ENCODE assay signal across 18 cellular contexts in genomic region chr1:1381294-1381693, GRCh38. TPM values are rescaled to one million over a fixed set of nuclear protein-coding genes. Genes with fewer than 3 reads are reported as not detected.
DNase-seq lines count a peak whose midpoint lies in the region; ATAC-seq and TF ChIP-seq lines count a peak whose summit lies in the region.
"Had no signal": no experiment of that assay in that cellular context is flagged by ENCODE, and none has a peak within 500 bp of the region (broad histone marks: within the 10 kb centered on the region; RNA-seq: fewer than 3 reads in every experiment).

No MANE protein-coding gene starts in this region.

- H2AK9ac ChIP-seq in IMR-90 (replicated peaks; ENCODE audit: low read depth, low read length, poor library complexity), result peak overlapping the region; percentile 16

- no peak overlapping the region for H3K27ac ChIP-seq in IMR-90 (ENCODE audit: insufficient read depth, low read length)
- no peak overlapping the region for H3K27ac ChIP-seq in osteoblast (ENCODE audit: low read depth, low read length)
- H3K27ac ChIP-seq: GM23248 had no signal

- H2BK15ac ChIP-seq in IMR-90 (ENCODE audit: low read depth, low read length), result no peak overlapping the region

- intact Hi-C loops in IMR-90 (cut with micrococcal nuclease), result no loop called here

- H3K4me1 ChIP-seq in IMR-90 (ENCODE audit: control insufficient read depth, insufficient read depth, low read length), result no peaks in the 10 kb centered on the region
- H3K4me1 ChIP-seq in osteoblast (ENCODE audit: insufficient read depth, low read length), result no peaks in the 10 kb centered on the region
- H3K4me1 ChIP-seq in BE2C, result no peaks in the 10 kb centered on the region

- H3K4me2 ChIP-seq in IMR-90 (ENCODE audit: low read depth, low read length) (no peak overlapping the region), osteoblast (ENCODE audit: insufficient read depth, low read length) (no peak overlapping the region)
- H3K4me2 ChIP-seq: BLaER1 treated with 17β-estradiol and CSF1 and Interleukin-3, amounts not matched to agents 10 nM and 100 nM had no signal

- no peak overlapping the region for H2BK5ac ChIP-seq in IMR-90 (ENCODE audit: low read depth, low read length, poor library complexity, severe bottlenecking)

- H3K36me3 ChIP-seq in IMR-90 (ENCODE audit: control insufficient read depth, insufficient read depth, low read length) (peaks cover 18% of the 10 kb centered on the region), osteoblast (ENCODE audit: insufficient read depth, low read length) (peaks cover 13% of the 10 kb centered on the region), BE2C (peaks cover 13% of the 10 kb centered on the region)

- TF ChIP-seq POLR2A in IMR-90 (IDR thresholded peaks at IDR 0.05; ENCODE audit: low read depth, low read length), result no peak

- H4K91ac ChIP-seq in IMR-90 (ENCODE audit: insufficient read depth, low read depth, low read length), result no peak overlapping the region

- no peak overlapping the region for H3K14ac ChIP-seq in IMR-90 (replicated peaks; ENCODE audit: low read depth, low read length)

- H3K4ac ChIP-seq in IMR-90 (ENCODE audit: low read depth, low read length), result no peak overlapping the region

- no peak for TF ChIP-seq RAD21 in IMR-90 (IDR thresholded peaks at IDR 0.05; ENCODE audit: low read length)

- peaks cover 5 to 30% of the 10 kb centered on the region in 2 experiments for H3K79me1 ChIP-seq in IMR-90 (ENCODE audit: low read depth in 1 of 2, low read length in 2 of 2)

- H3K4me3 ChIP-seq in IMR-90 (ENCODE audit: insufficient read depth, low read depth, low read length) (no peak overlapping the region), osteoblast (ENCODE audit: insufficient read depth, low read length) (no peak overlapping the region), BE2C (ENCODE audit: low read depth, low read length) (no peak overlapping the region)
- H3K4me3 ChIP-seq: BLaER1 treated with 17β-estradiol and CSF1 and Interleukin-3, amounts not matched to agents 10 nM and 100 nM; GM12878; GM23248 had no signal

- H3K9ac ChIP-seq in IMR-90 (ENCODE audit: low read depth, low read length), result no peak overlapping the region
- H3K9ac ChIP-seq: GM23248 had no signal

- dilution Hi-C loops in IMR-90 (cut with HindIII; ENCODE audit: low sequenced_read_pairs, unreplicated experiment), result no loop called here

- TF ChIP-seq CTCF in IMR-90 (conservative IDR thresholded peaks at IDR 0.05; ENCODE audit: low read depth, low read length) (no peak), osteoblast (IDR thresholded peaks at IDR 0.05; ENCODE audit: extremely low read depth, low read depth, low read length) (no peak), BE2C (IDR thresholded peaks at IDR 0.05; ENCODE audit: low read depth, low read length) (no peak)

- H3K79me2 ChIP-seq in osteoblast (ENCODE audit: insufficient read depth, low read length), result peaks cover 18% of the 10 kb centered on the region

- no peak overlapping the region for H3K18ac ChIP-seq in IMR-90 (ENCODE audit: low read depth, low read length)

- no TSS peak for BruUV-seq in IMR-90 (replicated peaks; lab: Mats Ljungman, UMichigan)

- H3K23ac ChIP-seq in IMR-90 (ENCODE audit: low read depth, low read length), result no peak overlapping the region

- H3K9me3 ChIP-seq in IMR-90 (ENCODE audit: control insufficient read depth, insufficient read depth, low read length), result no peaks in the 10 kb centered on the region
- H3K9me3 ChIP-seq in osteoblast (ENCODE audit: low read depth, low read length), result no peaks in the 10 kb centered on the region
- H3K9me3 ChIP-seq in BE2C, result no peaks in the 10 kb centered on the region
- H3K9me3 ChIP-seq: BLaER1 treated with 17β-estradiol and CSF1 and Interleukin-3, amounts not matched to agents 10 nM and 100 nM had no signal

- POLR2A ChIA-PET in IMR-90 (lab: Charles Lee; ENCODE audit: unreplicated experiment), result no interaction called here

- H4K8ac ChIP-seq in IMR-90 (ENCODE audit: low read depth in 2 of 2, low read length in 2 of 2), result no peak overlapping the region

- WGBS in IMR-90 (ENCODE audit: extremely low coverage in 2 of 2, insufficient read length in 1 of 2), 2 experiments, result 100% methylated on average over 3 of the region's 8 CpGs; no CpG with 5 or more reads in 1 of the 2 experiments

- peaks cover under 1% of the 10 kb centered on the region; the same call in 1 of the 2 replicates for H3K9me1 ChIP-seq in IMR-90 (ENCODE audit: insufficient read depth, low read length)

- ATAC-seq in IMR-90 (ENCODE audit: low read depth) (no peak), GM21360 (IDR thresholded peaks at IDR 0.05; ENCODE audit: unreplicated experiment) (no peak)
- ATAC-seq: GM12878 had no signal

- in situ Hi-C loops in IMR-90 (cut with MboI; ENCODE audit: low sequenced_read_pairs), result no loop called here

- H2AFZ ChIP-seq in IMR-90 (replicated peaks; ENCODE audit: low read length, poor library complexity) (no peak overlapping the region), osteoblast (ENCODE audit: low read length) (no peak overlapping the region)
- H2AFZ ChIP-seq: GM23248 had no signal

- H3K27me3 ChIP-seq in IMR-90 (ENCODE audit: control insufficient read depth, insufficient read depth, low read length) (no peaks in the 10 kb centered on the region), osteoblast (ENCODE audit: insufficient read depth, low read length) (no peaks in the 10 kb centered on the region), BE2C (no peaks in the 10 kb centered on the region)
- H3K27me3 ChIP-seq: BLaER1 treated with 17β-estradiol and CSF1 and Interleukin-3, amounts not matched to agents 10 nM and 100 nM had no signal

- DNase-seq in AG20443 (ENCODE audit: low spot score), result peak; percentile 6
- DNase-seq in IMR-90, result no peak
- peak; percentile 78 for DNase-seq in osteoblast (ENCODE audit: insufficient read length, low spot score, missing footprints)
- DNase-seq in stimulated activated CD4-positive, alpha-beta T cell treated with anti-CD3 and anti-CD28 coated beads, Interleukin-1b, Interleukin-23, amount 100 ng/mL, for 48 hours, result no peak
- no peak for DNase-seq in BE2C
- DNase-seq: CD4-positive, alpha-beta T cell; CD8-positive, alpha-beta memory T cell; DMS 273 treated with DMSO at 0.1 percent for 48 hours; DMS79; EL; GDM1; GM23248; HCEC 1CT had no signal

- H4K5ac ChIP-seq in IMR-90 (ENCODE audit: low read depth, low read length), result no peak overlapping the region

- H2BK20ac ChIP-seq in IMR-90 (ENCODE audit: low read depth, low read length), result no peak overlapping the region

- H4K20me1 ChIP-seq in IMR-90 (ENCODE audit: insufficient read depth, low read length), result peaks cover 13% of the 10 kb centered on the region
- H4K20me1 ChIP-seq in osteoblast (ENCODE audit: insufficient read depth, low read length), result peaks cover 6% of the 10 kb centered on the region

- H2BK120ac ChIP-seq in IMR-90 (ENCODE audit: low read depth, low read length), result no peak overlapping the region

- CTCF ChIA-PET in IMR-90 (lab: Yijun Ruan, JAX), result no interaction called here

- H3K56ac ChIP-seq in IMR-90 (ENCODE audit: extremely low read depth, insufficient read depth, low read length), result no peak overlapping the region

- no peak overlapping the region for H2AK5ac ChIP-seq in IMR-90 (ENCODE audit: low read depth, low read length)

TF ChIP-seq in IMR-90, 13 proteins besides CTCF, POLR2A, EP300 and RAD21 (continues in another document):
- no peak for TF ChIP-seq BHLHE40 (IDR thresholded peaks at IDR 0.05; ENCODE audit: low read depth, low read length)
- no peak for TF ChIP-seq NFE2L2 (IDR thresholded peaks at IDR 0.05; ENCODE audit: low read depth, low read length)
- no peak for TF ChIP-seq CEBPB (IDR thresholded peaks at IDR 0.05; ENCODE audit: low read depth, low read length)
- TF ChIP-seq RFX5 (IDR thresholded peaks at IDR 0.05; ENCODE audit: low read depth, low read length), result no peak
- no peak for TF ChIP-seq MAZ (IDR thresholded peaks at IDR 0.05; ENCODE audit: borderline replicate concordance, low read depth, low read length)
- no peak for TF ChIP-seq FOS (IDR thresholded peaks at IDR 0.05; ENCODE audit: low read depth, low read length)
- TF ChIP-seq RCOR1 (IDR thresholded peaks at IDR 0.05; ENCODE audit: insufficient replicate concordance, low read length), result no peak
- TF ChIP-seq MXI1 (IDR thresholded peaks at IDR 0.05; ENCODE audit: borderline replicate concordance, low read depth, low read length), result no peak

RNA-seq across cellular contexts. Expression of gene AURKAIP1, which starts 6.3 kb away (rescaled TPM):
- total RNA-seq in IMR-90 (2012; rRNA removed) (45.7 and 63.0 TPM in 2 replicates), osteoblast (64.8 and 74.6 TPM in 2 replicates)
- 107 and 129 TPM in 2 replicates for polyA plus RNA-seq in IMR-90 (2012; rRNA removed)
- polyA plus RNA-seq in IMR-90 (2012; cell fraction: cytosol; rRNA removed), result 140 and 151 TPM in 2 replicates
- 73.9 and 142 TPM in 2 replicates for polyA plus RNA-seq in IMR-90 (2012; cell fraction: nucleus; rRNA removed; ENCODE audit: low replicate concordance)
- polyA plus RNA-seq in BE2C (2012; ENCODE audit: insufficient read depth, insufficient read length, low read depth), result 640 TPM

RNA-seq across cellular contexts. Expression of gene CCNL2, which starts 17.8 kb away (rescaled TPM):
- total RNA-seq in IMR-90 (2012; rRNA removed) (53.9 and 61.1 TPM in 2 replicates), osteoblast (138 and 139 TPM in 2 replicates)
- 209 and 239 TPM in 2 replicates for polyA plus RNA-seq in IMR-90 (2012; rRNA removed)
- 37.1 and 43.3 TPM in 2 replicates for polyA plus RNA-seq in IMR-90 (2012; cell fraction: cytosol; rRNA removed)
- 2,162 and 3,411 TPM in 2 replicates for polyA plus RNA-seq in IMR-90 (2012; cell fraction: nucleus; rRNA removed; ENCODE audit: low replicate concordance)
- polyA plus RNA-seq in BE2C (2012; ENCODE audit: insufficient read depth, insufficient read length, low read depth), result 491 TPM

RNA-seq across cellular contexts. Expression of gene MXRA8, which starts 22.9 kb away (rescaled TPM):
- 92.5 and 97.8 TPM in 2 replicates for total RNA-seq in IMR-90 (2012; rRNA removed)
- polyA plus RNA-seq in IMR-90 (2012; rRNA removed), result 469 and 502 TPM in 2 replicates
- polyA plus RNA-seq in IMR-90 (2012; cell fraction: cytosol; rRNA removed), result 392 and 634 TPM in 2 replicates
- 1,013 and 2,455 TPM in 2 replicates for polyA plus RNA-seq in IMR-90 (2012; cell fraction: nucleus; rRNA removed; ENCODE audit: low replicate concordance)
- total RNA-seq in osteoblast, result 689 and 735 TPM in 2 replicates
- 37.5 TPM for polyA plus RNA-seq in BE2C (2012; ENCODE audit: insufficient read depth, insufficient read length, low read depth)
- total RNA-seq: B cell had no signal
- polyA plus RNA-seq: CD14-positive monocyte had no signal

RNA-seq across cellular contexts. Expression of gene MRPL20, which starts 25.8 kb away (rescaled TPM):
- total RNA-seq in IMR-90 (2012; rRNA removed) (141 and 149 TPM in 2 replicates), osteoblast (53.9 and 58.9 TPM in 2 replicates)
- 157 and 172 TPM in 2 replicates for polyA plus RNA-seq in IMR-90 (2012; rRNA removed)
- 121 and 215 TPM in 2 replicates for polyA plus RNA-seq in IMR-90 (2012; cell fraction: cytosol; rRNA removed)
- 86.1 and 87.0 TPM in 2 replicates for polyA plus RNA-seq in IMR-90 (2012; cell fraction: nucleus; rRNA removed; ENCODE audit: low replicate concordance)
- 709 TPM for polyA plus RNA-seq in BE2C (2012; ENCODE audit: insufficient read depth, insufficient read length, low read depth)

RNA-seq across cellular contexts. Expression of gene DVL1, which starts 32.1 kb away (rescaled TPM):
- 27.2 and 27.5 TPM in 2 replicates for total RNA-seq in IMR-90 (2012; rRNA removed)
- polyA plus RNA-seq in IMR-90 (2012; rRNA removed), result 35.9 and 47.6 TPM in 2 replicates
- 17.5 and 35.8 TPM in 2 replicates for polyA plus RNA-seq in IMR-90 (2012; cell fraction: cytosol; rRNA removed)
- 176 and 462 TPM in 2 replicates for polyA plus RNA-seq in IMR-90 (2012; cell fraction: nucleus; rRNA removed; ENCODE audit: low replicate concordance)
- total RNA-seq in osteoblast, result 73.5 and 81.9 TPM in 2 replicates
- 277 TPM for polyA plus RNA-seq in BE2C (2012; ENCODE audit: insufficient read depth, insufficient read length, low read depth)

Comparison
In these comparisons a context has a peak if more than half of its experiments do, and no peak if none do; other contexts are left out.
1. DNase-seq: peak in AG20443 (single experiment) and osteoblast (single experiment); none in IMR-90 (single experiment), stimulated activated CD4-positive, alpha-beta T cell treated with anti-CD3 and anti-CD28 coated beads, Interleukin-1b, Interleukin-23, amount 100 ng/mL, for 48 hours (single experiment) and BE2C (single experiment).